1 cellular context compared by ENCODE assay signal in genomic region chr6:133466666-133467065, GRCh38.
TF ChIP-seq lines count a peak whose summit lies in the region.

No MANE protein-coding gene starts in this region.

TF ChIP-seq in GM23338, 12 proteins besides CTCF, POLR2A, EP300 and RAD21 (continued from another document):
- TF ChIP-seq REST (IDR thresholded peaks at IDR 0.05; ENCODE audit: unreplicated experiment) (no peak), NANOG (IDR thresholded peaks at IDR 0.05; ENCODE audit: borderline replicate concordance) (no peak)
TF ChIP-seq in GM23338: peak in this region for 0.
